Comparison of ENCODE assay signal across 28 cellular contexts in genomic region chr13:50235604-50236003, GRCh38.
DNase-seq lines count a peak whose midpoint lies in the region; ATAC-seq, FAIRE-seq and TF ChIP-seq lines count a peak whose summit lies in the region.
"Had no signal": no experiment of that assay in that cellular context is flagged by ENCODE, and none has a peak within 500 bp of the region (broad histone marks: within the 10 kb centered on the region; RNA-seq: fewer than 3 reads in every experiment).

No MANE protein-coding gene starts in this region.

- H3K4me1 Mint-ChIP-seq in activated CD4-positive, alpha-beta T cell treated with anti-CD3 and anti-CD28 coated beads, Interleukin-2, amount 10 ng/mL, durations not matched to agents 24 days and 14 days = peaks cover 40% of the 10 kb centered on the region
- H3K4me1 Mint-ChIP-seq in GM23338 (peaks cover 7% of the 10 kb centered on the region; the same call in 2 of the 3 replicates), activated B cell treated with CpG ODN at 0.5 μM for 24 hours (peaks cover 58% of the 10 kb centered on the region), chondrocyte (ENCODE audit: low read depth) (peaks cover 13% of the 10 kb centered on the region)

- peak overlapping the region; percentile 3; the same call in 1 of the 2 replicates for H3K4me2 ChIP-seq in GM23338
- H3K4me2 ChIP-seq in neuronal stem cell (ENCODE audit: insufficient read depth, low read length, poor library complexity, severe bottlenecking) = no peak overlapping the region
- H3K4me2 ChIP-seq: neural progenitor cell had no signal

- H2BK12ac ChIP-seq in neuronal stem cell (ENCODE audit: low read length) = no peak overlapping the region

- ATAC-seq in GM23338 (no peak), activated B cell treated with CpG ODN at 0.5 μM for 24 hours (ENCODE audit: low read depth) (no peak), HG03354 (IDR thresholded peaks at IDR 0.05; ENCODE audit: poor library complexity, severe bottlenecking, unreplicated experiment) (no peak)
- ATAC-seq: activated naive CD4-positive, alpha-beta T cell treated with anti-CD3 and anti-CD28 coated beads, Interleukin-2, amount 50 U/mL, for 72 hours; psoas muscle; WTC11 had no signal

- no peak overlapping the region for H3K23ac ChIP-seq in neuronal stem cell (ENCODE audit: low read depth, low read length, poor library complexity)

- no peaks in the 10 kb centered on the region for H3K9me3 ChIP-seq in small intestine (ENCODE audit: control insufficient read depth, low read depth)
- H3K9me3 ChIP-seq in neuronal stem cell (replicated peaks in 1 of 2; ENCODE audit: control insufficient read depth in 2 of 2, insufficient read depth in 1 of 2, low read depth in 1 of 2, low read length in 2 of 2) = peaks cover 0 to 5% of the 10 kb centered on the region in 2 donors
- H3K9me3 ChIP-seq: psoas muscle, thoracic aorta had no signal

- TF ChIP-seq CTCF in GM23338 (conservative IDR thresholded peaks at IDR 0.05; ENCODE audit: low read depth in 2 of 2) = no peak
- no peak for TF ChIP-seq CTCF in activated B cell treated with CpG ODN at 0.5 μM for 24 hours (IDR thresholded peaks at IDR 0.05)
- no peak for TF ChIP-seq CTCF in chondrocyte (IDR thresholded peaks at IDR 0.05)

- H3K79me2 ChIP-seq in GM23338 (replicated peaks; ENCODE audit: insufficient read depth) = no peaks in the 10 kb centered on the region

- H2BK15ac ChIP-seq in neuronal stem cell (ENCODE audit: low read length) = no peak overlapping the region

- H3F3A ChIP-seq in GM23338 (replicated peaks; ENCODE audit: low read depth) = no peaks in the 10 kb centered on the region

- H3K4me1 ChIP-seq in GM23338 (ENCODE audit: insufficient read depth) (no peaks in the 10 kb centered on the region), small intestine (ENCODE audit: control insufficient read depth in 2 of 2, insufficient read depth in 1 of 2, low read depth in 1 of 2, low read length in 1 of 2) (peaks cover 0 to 2% of the 10 kb centered on the region in 2 donors), neuronal stem cell (ENCODE audit: control insufficient read depth in 2 of 2, insufficient read depth in 1 of 2, low read depth in 1 of 2, low read length in 2 of 2) (peaks cover 0 to 1% of the 10 kb centered on the region in 2 donors)
- H3K4me1 ChIP-seq: psoas muscle had no signal

- no peak overlapping the region for H4K8ac ChIP-seq in neuronal stem cell (ENCODE audit: low read depth, low read length)

- 0 out of 2 replicates have a peak, but pooled peaks cover 4% of the 10 kb centered on the region for H4K20me1 ChIP-seq in GM23338 (replicated peaks; ENCODE audit: insufficient read depth)

- peak; percentile 49 for DNase-seq in activated CD4-positive, alpha-beta T cell treated with anti-CD3 and anti-CD28 coated beads, Interleukin-2, amount 10 ng/mL, durations not matched to agents 24 days and 14 days
- no peak for DNase-seq in activated CD4-positive, alpha-beta T cell treated with anti-CD3 and anti-CD28 coated beads, Interleukin-2, amount 50 U/mL, for 4 hours
- no peak for DNase-seq in GM23338 (ENCODE audit: low spot score)
- DNase-seq in activated B cell treated with CpG ODN at 0.5 μM for 24 hours = no peak
- no peak for DNase-seq in small intestine
- DNase-seq in chondrocyte (ENCODE audit: low spot score) = no peak
- DNase-seq in neuronal stem cell (ENCODE audit: low spot score) = no peak
- DNase-seq: activated CD8-positive, alpha-beta memory T cell treated with anti-CD3 and anti-CD28 coated beads, Interleukin-2, amount 50 U/mL, for 48 hours; foreskin melanocyte; H9; KBM-7; midbrain; NCI-H1092 treated with DMSO at 0.1 percent for 48 hours; NCI-H2081 treated with DMSO at 0.1 percent for 48 hours; NCI-H524 treated with DMSO at 0.1 percent for 48 hours; OCI-M1; psoas muscle; SIG-M5 had no signal

- no peak overlapping the region for H3K4me3 ChIP-seq in GM23338
- H3K4me3 ChIP-seq in small intestine (ENCODE audit: low read depth in 1 of 2, low read length in 2 of 2) = no peak overlapping the region
- no peak overlapping the region for H3K4me3 ChIP-seq in neuronal stem cell (ENCODE audit: low read length in 2 of 2)
- H3K4me3 ChIP-seq: neural progenitor cell, psoas muscle, thoracic aorta had no signal

- H3K9me2 ChIP-seq in GM23338 (ENCODE audit: insufficient read depth) = no peaks in the 10 kb centered on the region

- peak; percentile 68 for FAIRE-seq in small intestine (lab: Jason Lieb, UNC)
- FAIRE-seq: A204.1 had no signal

- CTCF ChIA-PET in activated B cell treated with CpG ODN at 0.5 μM for 24 hours (lab: Charles Lee) = interaction anchor here (0.6 to 1.8 kb wide), 9 partner anchors 10 to 676 kb away, joined by 3 to 8 read pairs (median 5); partner anchors contain the start of gene TRIM13

- H3K18ac ChIP-seq in neuronal stem cell (ENCODE audit: low read length) = no peak overlapping the region

- H2AFZ ChIP-seq in GM23338 (no peak overlapping the region), neuronal stem cell (ENCODE audit: low read length) (no peak overlapping the region)
- H2AFZ ChIP-seq: neural progenitor cell had no signal

- intact Hi-C loops in activated CD4-positive, alpha-beta T cell treated with anti-CD3 and anti-CD28 coated beads, Interleukin-2, amount 10 ng/mL, durations not matched to agents 24 days and 14 days (cut with micrococcal nuclease) = loop anchor here (2.0 to 5.0 kb wide), 4 partner anchors 107 to 738 kb away; partner anchors contain the start of genes PHF11 and TRIM13
- intact Hi-C loops in activated B cell treated with CpG ODN at 0.5 μM for 24 hours (cut with micrococcal nuclease) = loop anchor here (1.0 to 2.0 kb wide), 5 partner anchors 9 to 675 kb away; partner anchors contain the start of gene TRIM13

- WGBS in small intestine, 3 donors = 31 to 59% (median 35%) methylated on average over 3 of the region's 3 CpGs
- WGBS in neuronal stem cell (ENCODE audit: extremely low coverage in 2 of 2, insufficient read length in 2 of 2, insufficient replicate concordance in 1 of 2), 2 donors = no CpG with 5 or more reads among the region's 3 CpGs

- POLR2A ChIA-PET in activated B cell treated with CpG ODN at 0.5 μM for 24 hours (lab: Charles Lee) = interaction anchor here (0.7 to 3.7 kb wide), 13 partner anchors 9 to 565 kb away, joined by 3 to 242 read pairs (median 13); partner anchors contain the start of gene TRIM13

- no peaks in the 10 kb centered on the region for H3K79me1 ChIP-seq in neuronal stem cell (ENCODE audit: low read depth, low read length)

- H3K9me3 Mint-ChIP-seq in activated CD4-positive, alpha-beta T cell treated with anti-CD3 and anti-CD28 coated beads, Interleukin-2, amount 10 ng/mL, durations not matched to agents 24 days and 14 days = peaks cover 6% of the 10 kb centered on the region
- peaks cover 8% of the 10 kb centered on the region for H3K9me3 Mint-ChIP-seq in GM23338
- peaks cover 5% of the 10 kb centered on the region for H3K9me3 Mint-ChIP-seq in activated B cell treated with CpG ODN at 0.5 μM for 24 hours
- H3K9me3 Mint-ChIP-seq in chondrocyte (ENCODE audit: low read depth) = no peaks in the 10 kb centered on the region

- no peak overlapping the region for H2BK120ac ChIP-seq in neuronal stem cell (ENCODE audit: low read depth, low read length)

- H2BK5ac ChIP-seq in neuronal stem cell (ENCODE audit: low read length) = no peak overlapping the region

- no peak overlapping the region for H3K27ac ChIP-seq in GM23338 (ENCODE audit: low read depth)
- H3K27ac ChIP-seq in small intestine (ENCODE audit: low read depth in 1 of 2, low read length in 1 of 2) = no peak overlapping the region
- H3K27ac ChIP-seq in neuronal stem cell (replicated peaks; ENCODE audit: low read length) = no peak overlapping the region
- H3K27ac ChIP-seq: epithelial cell of prostate, neural progenitor cell, psoas muscle, thoracic aorta had no signal

- H3K27ac Mint-ChIP-seq in activated CD4-positive, alpha-beta T cell treated with anti-CD3 and anti-CD28 coated beads, Interleukin-2, amount 10 ng/mL, durations not matched to agents 24 days and 14 days = peak overlapping the region; percentile 35
- H3K27ac Mint-ChIP-seq in GM23338 = no peak overlapping the region
- H3K27ac Mint-ChIP-seq in activated B cell treated with CpG ODN at 0.5 μM for 24 hours = peak overlapping the region; percentile 92
- no peak overlapping the region for H3K27ac Mint-ChIP-seq in chondrocyte (ENCODE audit: unreplicated experiment)
- H3K27ac Mint-ChIP-seq: brain; dendritic cell treated with granulocyte-macrophage colony-stimulating factor and Interleukin-4, amounts not matched to agents 40 ng/mL and 50 ng/mL, for 4 days; H9; neural progenitor cell; WTC11 had no signal

- peaks cover 26% of the 10 kb centered on the region for H3K27me3 Mint-ChIP-seq in activated CD4-positive, alpha-beta T cell treated with anti-CD3 and anti-CD28 coated beads, Interleukin-2, amount 10 ng/mL, durations not matched to agents 24 days and 14 days
- no peaks in the 10 kb centered on the region for H3K27me3 Mint-ChIP-seq in GM23338 (ENCODE audit: insufficient read depth, low read depth, poor library complexity)
- H3K27me3 Mint-ChIP-seq in activated B cell treated with CpG ODN at 0.5 μM for 24 hours = no peaks in the 10 kb centered on the region
- H3K27me3 Mint-ChIP-seq in chondrocyte (ENCODE audit: low read depth) = no peaks in the 10 kb centered on the region
- H3K27me3 Mint-ChIP-seq: brain; dendritic cell treated with granulocyte-macrophage colony-stimulating factor and Interleukin-4, amounts not matched to agents 40 ng/mL and 50 ng/mL, for 4 days had no signal

- no peak overlapping the region for H3K4me3 Mint-ChIP-seq in activated CD4-positive, alpha-beta T cell treated with anti-CD3 and anti-CD28 coated beads, Interleukin-2, amount 10 ng/mL, durations not matched to agents 24 days and 14 days
- H3K4me3 Mint-ChIP-seq in GM23338 = no peak overlapping the region
- peak overlapping the region; percentile 55 for H3K4me3 Mint-ChIP-seq in activated B cell treated with CpG ODN at 0.5 μM for 24 hours
- no peak overlapping the region for H3K4me3 Mint-ChIP-seq in chondrocyte (ENCODE audit: unreplicated experiment)
- H3K4me3 Mint-ChIP-seq: brain; CD14-positive monocyte; dendritic cell treated with granulocyte-macrophage colony-stimulating factor and Interleukin-4, amounts not matched to agents 40 ng/mL and 50 ng/mL, for 4 days; H9; neural progenitor cell; WTC11 had no signal

- no peak overlapping the region for H4K91ac ChIP-seq in neuronal stem cell (ENCODE audit: low read depth, low read length, poor library complexity)

- no peak overlapping the region for H3K14ac ChIP-seq in neuronal stem cell (ENCODE audit: low read length)

- H3K27me3 ChIP-seq in GM23338 (ENCODE audit: insufficient read depth) = no peaks in the 10 kb centered on the region
- no peaks in the 10 kb centered on the region for H3K27me3 ChIP-seq in small intestine (ENCODE audit: control insufficient read depth in 2 of 2, insufficient read depth in 2 of 2, low read length in 2 of 2)
- H3K27me3 ChIP-seq in neuronal stem cell (ENCODE audit: control insufficient read depth in 3 of 3, insufficient read depth in 3 of 3, low read depth in 1 of 3, low read length in 3 of 3) = no peaks in the 10 kb centered on the region
- H3K27me3 ChIP-seq: neural progenitor cell had no signal

- H3K36me3 ChIP-seq in GM23338 (ENCODE audit: insufficient read depth) (no peaks in the 10 kb centered on the region), small intestine (ENCODE audit: control insufficient read depth in 2 of 2, insufficient read depth in 2 of 2, low read length in 2 of 2) (no peaks in the 10 kb centered on the region), neuronal stem cell (replicated peaks in 1 of 2; ENCODE audit: control insufficient read depth in 2 of 2, insufficient read depth in 2 of 2, low read length in 2 of 2) (no peaks in the 10 kb centered on the region)
- H3K36me3 ChIP-seq: neural progenitor cell, thoracic aorta had no signal

- H3K36me3 Mint-ChIP-seq in activated CD4-positive, alpha-beta T cell treated with anti-CD3 and anti-CD28 coated beads, Interleukin-2, amount 10 ng/mL, durations not matched to agents 24 days and 14 days (ENCODE audit: low read depth) = peaks cover 11% of the 10 kb centered on the region
- H3K36me3 Mint-ChIP-seq in GM23338 (ENCODE audit: low read depth) = peaks cover 11% of the 10 kb centered on the region
- peaks cover 4% of the 10 kb centered on the region for H3K36me3 Mint-ChIP-seq in activated B cell treated with CpG ODN at 0.5 μM for 24 hours (ENCODE audit: low read depth)
- H3K36me3 Mint-ChIP-seq in chondrocyte (ENCODE audit: low read depth) = peaks cover 4% of the 10 kb centered on the region

- no peak overlapping the region for H2AK5ac ChIP-seq in neuronal stem cell (ENCODE audit: low read depth, low read length)

- no peak overlapping the region for H3K9ac ChIP-seq in neuronal stem cell (ENCODE audit: low read depth, low read length, poor library complexity)
- H3K9ac ChIP-seq: neural progenitor cell had no signal

- H3K4ac ChIP-seq in neuronal stem cell (ENCODE audit: low read length) = no peak overlapping the region

Comparison
In these comparisons a context has a peak if more than half of its experiments do, and no peak if none do; other contexts are left out.
1. H3K27ac Mint-ChIP-seq: peak in activated CD4-positive, alpha-beta T cell treated with anti-CD3 and anti-CD28 coated beads, Interleukin-2, amount 10 ng/mL, durations not matched to agents 24 days and 14 days (single experiment) and activated B cell treated with CpG ODN at 0.5 μM for 24 hours (single experiment); none in GM23338 (single experiment) and chondrocyte (single experiment).